8 cellular contexts compared by ENCODE assay signal in the genomic region with DNA sequence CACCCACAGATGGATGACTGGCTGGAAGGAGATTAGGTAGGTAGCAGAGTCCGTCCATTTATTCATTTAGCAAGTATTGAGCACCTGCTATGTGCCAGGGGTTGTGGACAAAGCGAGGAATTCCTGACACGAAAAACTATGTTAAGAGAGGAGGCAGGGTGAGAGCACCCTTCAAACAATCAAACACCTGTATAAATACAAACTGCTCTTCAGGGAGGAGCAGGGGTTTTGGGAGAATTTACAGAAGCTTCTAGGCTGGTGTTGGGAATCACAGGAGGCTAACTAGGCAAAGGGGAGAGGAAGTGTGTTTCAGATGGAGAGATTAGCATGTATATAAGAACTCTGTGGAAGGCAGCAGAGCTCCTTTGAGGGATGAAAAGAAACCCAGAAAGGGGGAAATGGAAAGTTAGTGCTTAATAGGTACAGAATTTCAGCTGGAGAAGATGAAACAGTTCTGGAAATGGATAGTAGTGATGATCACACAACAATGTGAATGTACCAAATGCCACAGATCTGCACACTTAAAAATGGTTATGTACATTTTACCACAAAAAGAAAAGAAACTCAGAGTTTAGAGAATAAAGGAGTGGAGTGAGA. TPM values are rescaled to one million over a fixed set of nuclear protein-coding genes. Genes with fewer than 3 reads are reported as not detected.
A peak's percentile ranks its signal among the peaks of the same experiment; 100 is the strongest.
DNase-seq lines count a peak whose midpoint lies in the region; TF ChIP-seq lines count a peak whose summit lies in the region.

No MANE protein-coding gene starts in this region.

- H3K4me3 ChIP-seq in GM12875 (ENCODE audit: low read depth, low read length) (peak overlapping the region; percentile 80), SJCRH30 (peak overlapping the region; percentile 99), fibroblast of lung (replicated peaks in 1 of 4; ENCODE audit: control extremely low read depth in 1 of 4, insufficient read depth in 1 of 4, low read depth in 3 of 4, low read length in 4 of 4) (peak overlapping the region; percentile 88 to 92 (median 91)), retinal pigment epithelial cell (ENCODE audit: low read length) (peak overlapping the region; percentile 80)

- peak overlapping the region; percentile 90 for H2AFZ ChIP-seq in fibroblast of lung (ENCODE audit: low read length)

- H4K20me1 ChIP-seq in fibroblast of lung (ENCODE audit: control insufficient read depth, extremely low read depth, insufficient read depth, low read length): no peaks in the 10 kb centered on the region

- H3K4me1 ChIP-seq in SJCRH30: no peaks in the 10 kb centered on the region
- peaks cover 7% of the 10 kb centered on the region for H3K4me1 ChIP-seq in fibroblast of lung (ENCODE audit: control insufficient read depth, extremely low read depth, insufficient read depth, low read length)

- H3K9ac ChIP-seq in fibroblast of lung (ENCODE audit: insufficient read depth, low read length): peak overlapping the region; percentile 92

- no peak for DNase-seq in SJCRH30
- DNase-seq in fibroblast of lung (ENCODE audit: low read depth in 2 of 2): no peak
- DNase-seq in retinal pigment epithelial cell (ENCODE audit: low read depth): no peak
- no peak for DNase-seq in globus pallidus (ENCODE audit: low spot score)
- no peak for DNase-seq in HuH-7.5 (ENCODE audit: low spot score)
- no peak for DNase-seq in H4 (ENCODE audit: low spot score)
- DNase-seq in T-helper 9 cell: no peak

- no peaks in the 10 kb centered on the region for H3K27me3 ChIP-seq in SJCRH30
- H3K27me3 ChIP-seq in fibroblast of lung (ENCODE audit: control insufficient read depth, insufficient read depth, low read length): no peaks in the 10 kb centered on the region

- H3K9me3 ChIP-seq in SJCRH30 (replicated peaks) (no peaks in the 10 kb centered on the region), fibroblast of lung (ENCODE audit: control insufficient read depth, insufficient read depth, low read depth, low read length) (no peaks in the 10 kb centered on the region)

- H3K36me3 ChIP-seq in SJCRH30: no peaks in the 10 kb centered on the region
- no peaks in the 10 kb centered on the region for H3K36me3 ChIP-seq in fibroblast of lung (ENCODE audit: control insufficient read depth, insufficient read depth, low read length)

- H3K27ac ChIP-seq in SJCRH30 (peak overlapping the region; percentile 78), fibroblast of lung (ENCODE audit: insufficient read depth, low read length) (peak overlapping the region; percentile 92)

- peak overlapping the region; percentile 84 for H3K4me2 ChIP-seq in fibroblast of lung (ENCODE audit: extremely low read depth, insufficient read depth, low read length)

- TF ChIP-seq CTCF in GM12875 (IDR thresholded peaks at IDR 0.05; ENCODE audit: borderline replicate concordance, insufficient read depth, low read depth, low read length) (no peak), fibroblast of lung (conservative IDR thresholded peaks at IDR 0.05 in 1 of 2, IDR thresholded peaks at IDR 0.05 in 1 of 2; ENCODE audit: low read depth in 1 of 2, low read length in 2 of 2) (no peak), retinal pigment epithelial cell (conservative IDR thresholded peaks at IDR 0.05; ENCODE audit: low read depth, low read length) (no peak)

- peaks cover 23% of the 10 kb centered on the region for H3K79me2 ChIP-seq in fibroblast of lung (ENCODE audit: control insufficient read depth, insufficient read depth, low read length)

RNA-seq across cellular contexts. Expression of a gene that starts 0.8 kb away (rescaled TPM):
- total RNA-seq in SJCRH30 (2014; rRNA removed; shearing (Covaris generic)): 24.8 and 27.2 TPM in 2 replicates
- total RNA-seq in fibroblast of lung: 60.4 and 86.0 TPM in 2 replicates
- polyA plus RNA-seq in fibroblast of lung: 46.4 and 50.8 TPM in 2 replicates
- 46.1 and 46.3 TPM in 2 replicates for polyA plus RNA-seq in fibroblast of lung (2012)
- 33.1 and 35.0 TPM in 2 replicates for polyA minus RNA-seq in fibroblast of lung (ENCODE audit: low replicate concordance)
- total RNA-seq in H4 (2014; rRNA removed; shearing (Covaris generic)): 42.4 and 48.1 TPM in 2 replicates

RNA-seq across cellular contexts. Expression of a gene that starts 8.1 kb away (rescaled TPM):
- 36.6 and 38.5 TPM in 2 replicates for total RNA-seq in SJCRH30 (2014; rRNA removed; shearing (Covaris generic))
- 17.2 and 17.8 TPM in 2 replicates for total RNA-seq in fibroblast of lung
- 25.6 and 31.2 TPM in 2 replicates for polyA plus RNA-seq in fibroblast of lung
- 26.7 and 30.7 TPM in 2 replicates for polyA plus RNA-seq in fibroblast of lung (2012)
- polyA minus RNA-seq in fibroblast of lung (ENCODE audit: low replicate concordance): 5.6 TPM in 1 of 2 replicates, not detected in the other
- 32.2 and 41.9 TPM in 2 replicates for total RNA-seq in H4 (2014; rRNA removed; shearing (Covaris generic))

RNA-seq across cellular contexts. Expression of a gene that starts 17.9 kb away (rescaled TPM):
- total RNA-seq in SJCRH30 (2014; rRNA removed; shearing (Covaris generic)): 25.9 and 40.6 TPM in 2 replicates
- 30.3 and 44.6 TPM in 2 replicates for total RNA-seq in fibroblast of lung
- polyA plus RNA-seq in fibroblast of lung: 19.8 and 26.4 TPM in 2 replicates
- 9.5 and 11.9 TPM in 2 replicates for polyA plus RNA-seq in fibroblast of lung (2012)
- polyA minus RNA-seq in fibroblast of lung (ENCODE audit: low replicate concordance): 1.4 TPM in 2 replicates
- 3.8 and 6.2 TPM in 2 replicates for total RNA-seq in H4 (2014; rRNA removed; shearing (Covaris generic))
